Comparison of ENCODE assay signal across 9 cellular contexts in genomic region chr11:78256962-78257361, GRCh38.
DNase-seq lines count a peak whose midpoint lies in the region; ATAC-seq and TF ChIP-seq lines count a peak whose summit lies in the region.
"Had no signal": no experiment of that assay in that cellular context is flagged by ENCODE, and none has a peak within 500 bp of the region (broad histone marks: within the 10 kb centered on the region; RNA-seq: fewer than 3 reads in every experiment).

No MANE protein-coding gene starts in this region.

- H3K4me3 ChIP-seq in PC-9, result no peak overlapping the region

- intact Hi-C loops in CD14-positive monocyte (cut with micrococcal nuclease) (no loop called here), Right ventricle myocardium superior (cut with DNase I) (no loop called here), PC-9 (cut with micrococcal nuclease; ENCODE audit: unreplicated experiment) (no loop called here)

- peaks cover 8% of the 10 kb centered on the region; the same call in 1 of the 2 replicates for H3K4me1 ChIP-seq in PC-9 (replicated peaks; ENCODE audit: insufficient read depth)

- H3K27me3 Mint-ChIP-seq in CD14-positive monocyte (ENCODE audit: low read depth in 3 of 3), result no peaks in the 10 kb centered on the region
- no peaks in the 10 kb centered on the region for H3K27me3 Mint-ChIP-seq in WTC11 (ENCODE audit: low read depth)

- no peaks in the 10 kb centered on the region for H3K36me3 ChIP-seq in PC-9 (ENCODE audit: low read depth)

- POLR2A ChIA-PET in WTC11 (lab: Charles Lee) (no interaction called here), PC-9 (lab: Charles Lee; ENCODE audit: unreplicated experiment) (no interaction called here)

- TF ChIP-seq CTCF in CD14-positive monocyte (IDR thresholded peaks at IDR 0.05), result no peak
- no peak for TF ChIP-seq CTCF in WTC11 (IDR thresholded peaks at IDR 0.05)
- TF ChIP-seq CTCF in PC-9 (conservative IDR thresholded peaks at IDR 0.05), result no peak

- no peak for DNase-seq in CD14-positive monocyte (ENCODE audit: low spot score)
- DNase-seq in WTC11 (ENCODE audit: low spot score), result no peak
- peak; percentile 88 for DNase-seq in Right ventricle myocardium superior
- DNase-seq in renal cortical epithelial cell (ENCODE audit: low read depth), result peak; percentile 29
- DNase-seq in T-helper 1 cell, result no peak
- DNase-seq in PC-9, result no peak
- no peak for DNase-seq in activated CD4-positive, alpha-beta T cell treated with anti-CD3 and anti-CD28 coated beads for 48 hours
- DNase-seq: DMS79 had no signal

- H3K27ac Mint-ChIP-seq in CD14-positive monocyte (peak overlapping the region; percentile 55 to 85 (median 82)), WTC11 (no peak overlapping the region)

- BruUV-seq in PC-9 (replicated peaks; lab: Mats Ljungman, UMichigan), result no TSS peak

- no peak overlapping the region for H3K27ac ChIP-seq in PC-9

- no peaks in the 10 kb centered on the region for H3K9me3 ChIP-seq in PC-9 (ENCODE audit: insufficient read depth, low read depth)

- no peak overlapping the region for H2AFZ ChIP-seq in PC-9

- no peaks in the 10 kb centered on the region for H3K9me3 Mint-ChIP-seq in CD14-positive monocyte
- no peaks in the 10 kb centered on the region for H3K9me3 Mint-ChIP-seq in WTC11

- H3K4me1 Mint-ChIP-seq in CD14-positive monocyte, result peaks cover 22% of the 10 kb centered on the region
- H3K4me1 Mint-ChIP-seq in WTC11, result peaks cover 11% of the 10 kb centered on the region

- CTCF ChIA-PET in WTC11 (lab: Charles Lee) (interaction anchor here (0.6 to 1.8 kb wide), 2 partner anchors 160 to 204 kb away, joined by 4 read pairs; no protein-coding TSS in a partner anchor), PC-9 (lab: Charles Lee) (no interaction called here)

- H3K79me2 ChIP-seq in PC-9 (ENCODE audit: low read depth), result no peaks in the 10 kb centered on the region

- no peaks in the 10 kb centered on the region for H3K27me3 ChIP-seq in PC-9 (ENCODE audit: insufficient read depth, low read depth)

- H3K4me3 Mint-ChIP-seq in CD14-positive monocyte, result no peak overlapping the region
- H3K4me3 Mint-ChIP-seq in WTC11, result no peak overlapping the region

- ATAC-seq in WTC11, result peak; percentile 41; the same call in 1 of the 2 replicates
- peak; percentile 88 for ATAC-seq in Right ventricle myocardium superior (ENCODE audit: poor library complexity)
- no peak for ATAC-seq in HG02763 (IDR thresholded peaks at IDR 0.05; ENCODE audit: unreplicated experiment)

- no peaks in the 10 kb centered on the region for H4K20me1 ChIP-seq in PC-9 (ENCODE audit: insufficient read depth)

- H3F3A ChIP-seq in PC-9 (ENCODE audit: insufficient read depth, low read depth), result no peaks in the 10 kb centered on the region

- no peaks in the 10 kb centered on the region; the same call in 1 of the 2 replicates for H3K9me2 ChIP-seq in PC-9 (ENCODE audit: insufficient read depth)

- no peak overlapping the region for H3K4me2 ChIP-seq in PC-9

- H3K36me3 Mint-ChIP-seq in CD14-positive monocyte, result peaks cover 14 to 30% of the 10 kb centered on the region in 2 donors
- no peaks in the 10 kb centered on the region for H3K36me3 Mint-ChIP-seq in WTC11

TF ChIP-seq in WTC11, 78 proteins besides CTCF, POLR2A, EP300 and RAD21:
- no peak for TF ChIP-seq OVOL2 (CRISPR knock-in tag; IDR thresholded peaks at IDR 0.05; ENCODE audit: borderline replicate concordance)
- TF ChIP-seq TEAD1 (CRISPR knock-in tag; IDR thresholded peaks at IDR 0.05), result no peak
- no peak for TF ChIP-seq FOXP1 (CRISPR knock-in tag; IDR thresholded peaks at IDR 0.05; ENCODE audit: borderline replicate concordance)
- no peak for TF ChIP-seq ZBTB21 (CRISPR knock-in tag; IDR thresholded peaks at IDR 0.05; ENCODE audit: borderline replicate concordance)
- no peak for TF ChIP-seq ZNF396 (CRISPR knock-in tag; IDR thresholded peaks at IDR 0.05; ENCODE audit: borderline replicate concordance)
- no peak for TF ChIP-seq ATF1 (CRISPR knock-in tag; IDR thresholded peaks at IDR 0.05)
- no peak for TF ChIP-seq CBFB (CRISPR knock-in tag; IDR thresholded peaks at IDR 0.05; ENCODE audit: low read depth)
- no peak for TF ChIP-seq ZNF281 (CRISPR knock-in tag; IDR thresholded peaks at IDR 0.05)

Comparison
In these comparisons a context has a peak if more than half of its experiments do, and no peak if none do; other contexts are left out.
1. DNase-seq: peak in Right ventricle myocardium superior (single experiment) and renal cortical epithelial cell (single experiment); none in CD14-positive monocyte (single experiment), WTC11 (single experiment), T-helper 1 cell (0 of 5), PC-9 (0 of 2) and activated CD4-positive, alpha-beta T cell treated with anti-CD3 and anti-CD28 coated beads for 48 hours (single experiment).